Comparison of ENCODE assay signal across 9 cellular contexts in genomic region chr6:111361648-111362047, GRCh38.
A peak's percentile ranks its signal among the peaks of the same experiment; 100 is the strongest.
DNase-seq lines count a peak whose midpoint lies in the region; ATAC-seq and TF ChIP-seq lines count a peak whose summit lies in the region.
"Had no signal": no experiment of that assay in that cellular context is flagged by ENCODE, and none has a peak within 500 bp of the region (broad histone marks: within the 10 kb centered on the region; RNA-seq: fewer than 3 reads in every experiment).

No MANE protein-coding gene starts in this region.

- H4K20me1 ChIP-seq in DND-41 (ENCODE audit: insufficient read depth, low read length), result no peaks in the 10 kb centered on the region

- ATAC-seq in DND-41 (ENCODE audit: insufficient read depth, low read depth), result no peak; the same call in 2 of the 3 replicates
- ATAC-seq in thoracic aorta (ENCODE audit: insufficient number of reproducible peaks, low FRiP score, low read depth), result no peak
- no peak for ATAC-seq in GM18498 (IDR thresholded peaks at IDR 0.05; ENCODE audit: unreplicated experiment)
- ATAC-seq in HG03135 (IDR thresholded peaks at IDR 0.05; ENCODE audit: unreplicated experiment), result no peak
- no peak for ATAC-seq in stimulated activated effector memory CD8-positive, alpha-beta T cell treated with anti-CD3 and anti-CD28 coated beads, Interleukin-12 subunit alpha, Interleukin-12 subunit beta, amount 100 ng/mL, for 72 hours
- ATAC-seq: naive thymus-derived CD8-positive, alpha-beta T cell had no signal

- H3K4me1 ChIP-seq in DND-41 (ENCODE audit: insufficient read depth, low read length), result no peaks in the 10 kb centered on the region
- no peaks in the 10 kb centered on the region for H3K4me1 ChIP-seq in iPS DF 6.9 (ENCODE audit: control insufficient read depth, insufficient read depth, low read length)
- H3K4me1 ChIP-seq in thoracic aorta (ENCODE audit: control insufficient read depth in 1 of 2, low read depth in 2 of 2), result no peaks in the 10 kb centered on the region

- no CpG with 5 or more reads among the region's 5 CpGs for WGBS in iPS DF 6.9 (ENCODE audit: insufficient coverage, insufficient read length)

- H3K36me3 Mint-ChIP-seq in stimulated activated effector memory CD8-positive, alpha-beta T cell treated with anti-CD3 and anti-CD28 coated beads, Interleukin-12 subunit alpha, Interleukin-12 subunit beta, amount 100 ng/mL, for 72 hours, result peaks cover 38% of the 10 kb centered on the region

- H3K27ac Mint-ChIP-seq in stimulated activated effector memory CD8-positive, alpha-beta T cell treated with anti-CD3 and anti-CD28 coated beads, Interleukin-12 subunit alpha, Interleukin-12 subunit beta, amount 100 ng/mL, for 72 hours, result no peak overlapping the region

- H3K4me2 ChIP-seq in DND-41 (ENCODE audit: insufficient read depth, low read length), result no peak overlapping the region

- H3K4me3 ChIP-seq in DND-41 (ENCODE audit: low read depth in 1 of 2, low read length in 2 of 2) (no peak overlapping the region), iPS DF 6.9 (ENCODE audit: low read length) (no peak overlapping the region), thoracic aorta (no peak overlapping the region)

- H3K36me3 ChIP-seq in DND-41 (ENCODE audit: insufficient read depth, low read length) (peaks cover 50% of the 10 kb centered on the region), iPS DF 6.9 (ENCODE audit: control insufficient read depth, insufficient read depth, low read length) (no peaks in the 10 kb centered on the region), thoracic aorta (no peaks in the 10 kb centered on the region)

- no peak overlapping the region for H3K4me3 Mint-ChIP-seq in stimulated activated effector memory CD8-positive, alpha-beta T cell treated with anti-CD3 and anti-CD28 coated beads, Interleukin-12 subunit alpha, Interleukin-12 subunit beta, amount 100 ng/mL, for 72 hours
- H3K4me3 Mint-ChIP-seq: naive thymus-derived CD8-positive, alpha-beta T cell had no signal

- no peak overlapping the region for H3K27ac ChIP-seq in DND-41 (ENCODE audit: low read length)
- H3K27ac ChIP-seq in iPS DF 6.9 (ENCODE audit: low read length), result no peak overlapping the region
- H3K27ac ChIP-seq in thoracic aorta, result no peak overlapping the region

- no peaks in the 10 kb centered on the region for H3K9me3 ChIP-seq in DND-41 (ENCODE audit: insufficient read depth, low read length, severe bottlenecking)
- no peaks in the 10 kb centered on the region for H3K9me3 ChIP-seq in iPS DF 6.9 (ENCODE audit: control insufficient read depth, insufficient read depth, low read length)
- H3K9me3 ChIP-seq in thoracic aorta, result no peaks in the 10 kb centered on the region

- TF ChIP-seq CTCF in DND-41 (IDR thresholded peaks at IDR 0.05; ENCODE audit: borderline replicate concordance, extremely low read depth, low read length, poor library complexity, severe bottlenecking) (peak; percentile 50), LNCAP (IDR thresholded peaks at IDR 0.05) (peak; percentile 49; the same call in 1 of the 2 replicates), thoracic aorta (IDR thresholded peaks at IDR 0.05) (peak; percentile 45)

- DNase-seq in DND-41, result peak; percentile 13
- DNase-seq in amniotic stem cell (lab: John Stamatoyannopoulos, UW), result peak; percentile 18
- DNase-seq in iPS DF 6.9 (ENCODE audit: low read depth, low spot score), result peak; percentile 18
- no peak for DNase-seq in thoracic aorta (ENCODE audit: low spot score)
- no peak for DNase-seq in stimulated activated effector memory CD8-positive, alpha-beta T cell treated with anti-CD3 and anti-CD28 coated beads, Interleukin-12 subunit alpha, Interleukin-12 subunit beta, amount 100 ng/mL, for 72 hours (ENCODE audit: low spot score in 2 of 2)

- no peak overlapping the region for H3K9ac ChIP-seq in DND-41 (ENCODE audit: low read depth, low read length)

- no peak overlapping the region for H2AFZ ChIP-seq in DND-41 (ENCODE audit: low read depth, low read length)

- H3K9me3 Mint-ChIP-seq in stimulated activated effector memory CD8-positive, alpha-beta T cell treated with anti-CD3 and anti-CD28 coated beads, Interleukin-12 subunit alpha, Interleukin-12 subunit beta, amount 100 ng/mL, for 72 hours, result no peaks in the 10 kb centered on the region
- H3K9me3 Mint-ChIP-seq: naive thymus-derived CD8-positive, alpha-beta T cell had no signal

- no peaks in the 10 kb centered on the region for H3K4me1 Mint-ChIP-seq in stimulated activated effector memory CD8-positive, alpha-beta T cell treated with anti-CD3 and anti-CD28 coated beads, Interleukin-12 subunit alpha, Interleukin-12 subunit beta, amount 100 ng/mL, for 72 hours
- H3K4me1 Mint-ChIP-seq: naive thymus-derived CD8-positive, alpha-beta T cell had no signal

- H3K79me2 ChIP-seq in DND-41 (ENCODE audit: insufficient read depth, low read length), result no peaks in the 10 kb centered on the region

- H3K27me3 ChIP-seq in DND-41 (ENCODE audit: insufficient read depth, low read length, poor library complexity) (no peaks in the 10 kb centered on the region), iPS DF 6.9 (ENCODE audit: control insufficient read depth, insufficient read depth, low read length) (no peaks in the 10 kb centered on the region), thoracic aorta (replicated peaks; ENCODE audit: insufficient read depth) (no peaks in the 10 kb centered on the region)

Comparison
In these comparisons a context has a peak if more than half of its experiments do, and no peak if none do; other contexts are left out.
1. DNase-seq: peak in DND-41 (single experiment), amniotic stem cell (single experiment) and iPS DF 6.9 (single experiment); none in thoracic aorta (single experiment) and stimulated activated effector memory CD8-positive, alpha-beta T cell treated with anti-CD3 and anti-CD28 coated beads, Interleukin-12 subunit alpha, Interleukin-12 subunit beta, amount 100 ng/mL, for 72 hours (0 of 2).
2. Peak in every context shown above with its lines, with median percentiles within 50 percentile points of each other: CTCF ChIP-seq.